ENCODE assay signal across 2 cellular contexts in the genomic region with DNA sequence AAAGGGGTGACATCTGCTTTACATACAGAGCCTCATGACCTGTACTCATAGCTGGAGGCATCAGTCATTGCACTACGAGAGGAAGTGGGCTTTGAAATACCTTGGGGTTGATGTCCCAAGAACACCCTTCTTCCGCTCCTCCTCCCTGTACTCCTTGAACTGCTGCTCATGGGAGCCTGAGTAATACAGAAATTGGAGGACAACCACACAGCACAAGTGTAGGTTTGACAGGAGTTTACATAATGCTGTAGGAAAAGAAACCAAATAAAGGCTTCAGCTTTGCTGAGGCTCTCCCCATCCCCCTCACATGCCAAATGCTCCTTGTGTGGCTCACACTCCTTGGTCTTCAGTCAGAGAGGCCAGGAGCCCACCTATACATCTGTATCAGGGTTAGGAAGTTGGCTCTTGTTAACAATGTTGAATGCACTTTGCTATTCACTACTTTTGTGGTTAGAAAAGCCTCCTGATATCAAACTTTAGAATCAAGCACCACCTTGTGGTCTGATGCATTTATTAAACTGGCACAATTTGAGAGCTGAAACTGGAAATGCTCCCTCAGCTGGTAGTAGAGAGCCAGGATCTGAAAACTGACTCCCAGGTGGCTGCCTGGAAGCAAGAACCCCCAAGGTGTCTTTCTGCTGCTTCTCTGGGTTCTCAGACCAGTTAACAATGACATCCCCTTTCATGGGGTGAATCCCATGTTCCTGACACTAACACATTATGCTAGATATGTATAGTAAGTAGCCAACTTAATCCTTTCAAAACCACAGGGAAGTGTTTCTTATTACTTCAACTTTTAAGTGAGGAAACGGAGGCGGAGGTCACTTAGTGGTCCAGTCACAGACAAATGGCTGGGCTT.
TF ChIP-seq lines count a peak whose summit lies in the region.

No MANE protein-coding gene starts in this region.

TF ChIP-seq in SK-N-SH, 30 proteins besides CTCF, POLR2A, EP300 and RAD21:
- TF ChIP-seq GATA2 (CRISPR knock-in tag; IDR thresholded peaks at IDR 0.05) (no peak), SMC3 (IDR thresholded peaks at IDR 0.05; ENCODE audit: low read depth, low read length) (peak; percentile 97), NRF1 (IDR thresholded peaks at IDR 0.05; ENCODE audit: low read depth, low read length) (0 out of 2 replicates have a peak, but pooled peaks have one; percentile 12), CHD2 (IDR thresholded peaks at IDR 0.05; ENCODE audit: low read length, partially characterized antibody) (peak; percentile 13)
- TF ChIP-seq, protein P1, sequence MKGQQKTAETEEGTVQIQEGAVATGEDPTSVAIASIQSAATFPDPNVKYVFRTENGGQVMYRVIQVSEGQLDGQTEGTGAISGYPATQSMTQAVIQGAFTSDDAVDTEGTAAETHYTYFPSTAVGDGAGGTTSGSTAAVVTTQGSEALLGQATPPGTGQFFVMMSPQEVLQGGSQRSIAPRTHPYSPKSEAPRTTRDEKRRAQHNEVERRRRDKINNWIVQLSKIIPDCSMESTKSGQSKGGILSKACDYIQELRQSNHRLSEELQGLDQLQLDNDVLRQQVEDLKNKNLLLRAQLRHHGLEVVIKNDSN (IDR thresholded peaks at IDR 0.05; ENCODE audit: borderline replicate concordance, low read depth) = no peak

TF ChIP-seq in GM12878, 131 proteins besides CTCF, POLR2A, EP300 and RAD21:
- TF ChIP-seq SMC3 (IDR thresholded peaks at IDR 0.05; ENCODE audit: borderline replicate concordance, low read length) (peak; percentile 81), MEF2B (IDR thresholded peaks at IDR 0.05; ENCODE audit: partially characterized antibody, poor library complexity, severe bottlenecking) (no peak), CBFB (IDR thresholded peaks at IDR 0.05; ENCODE audit: low read depth) (peak; percentile 66; the same call in 1 of the 2 replicates), IKZF2 (IDR thresholded peaks at IDR 0.05) (0 out of 4 replicates have a peak, but pooled peaks of 1 of the 2 experiments have one; percentile 13), SPI1 (IDR thresholded peaks at IDR 0.05; ENCODE audit: borderline replicate concordance, insufficient read depth, low read depth, low read length) (peak; percentile 67), MTA3 (IDR thresholded peaks at IDR 0.05; ENCODE audit: borderline replicate concordance, low read length) (peak; percentile 38; the same call in 1 of the 2 replicates), ETV6 (conservative IDR thresholded peaks at IDR 0.05 in 1 of 2, IDR thresholded peaks at IDR 0.05 in 1 of 2; ENCODE audit: borderline replicate concordance in 1 of 2, low read depth in 1 of 2) (peak in 1 of 2 experiments; percentile 78; a peak in 2 of 4 replicates), FOXM1 (IDR thresholded peaks at IDR 0.05; ENCODE audit: low read depth, low read length) (peak; percentile 51; the same call in 1 of the 2 replicates), RUNX3 (IDR thresholded peaks at IDR 0.05; ENCODE audit: low read length) (peak; percentile 83), ZNF274 (IDR thresholded peaks at IDR 0.05; ENCODE audit: insufficient read depth, insufficient read length) (no peak), EZH2 (IDR thresholded peaks at IDR 0.05; ENCODE audit: borderline replicate concordance, control insufficient read depth, low read depth, low read length) (no peak), CREB1 (IDR thresholded peaks at IDR 0.05; ENCODE audit: low read depth) (0 out of 2 replicates have a peak, but pooled peaks have one; percentile 11), WRNIP1 (IDR thresholded peaks at IDR 0.05; ENCODE audit: borderline replicate concordance, low read depth, low read length) (no peak), NFIC (IDR thresholded peaks at IDR 0.05; ENCODE audit: low read depth, low read length) (peak; percentile 73), EED (IDR thresholded peaks at IDR 0.05; ENCODE audit: low read depth) (peak; percentile 87), JUNB (IDR thresholded peaks at IDR 0.05) (peak; percentile 60), IKZF1 (conservative IDR thresholded peaks at IDR 0.05) (peak; percentile 21; the same call in 1 of the 2 replicates), GABPA (IDR thresholded peaks at IDR 0.05; ENCODE audit: low read depth) (peak; percentile 21; the same call in 1 of the 2 replicates)
- TF ChIP-seq, protein P2, sequence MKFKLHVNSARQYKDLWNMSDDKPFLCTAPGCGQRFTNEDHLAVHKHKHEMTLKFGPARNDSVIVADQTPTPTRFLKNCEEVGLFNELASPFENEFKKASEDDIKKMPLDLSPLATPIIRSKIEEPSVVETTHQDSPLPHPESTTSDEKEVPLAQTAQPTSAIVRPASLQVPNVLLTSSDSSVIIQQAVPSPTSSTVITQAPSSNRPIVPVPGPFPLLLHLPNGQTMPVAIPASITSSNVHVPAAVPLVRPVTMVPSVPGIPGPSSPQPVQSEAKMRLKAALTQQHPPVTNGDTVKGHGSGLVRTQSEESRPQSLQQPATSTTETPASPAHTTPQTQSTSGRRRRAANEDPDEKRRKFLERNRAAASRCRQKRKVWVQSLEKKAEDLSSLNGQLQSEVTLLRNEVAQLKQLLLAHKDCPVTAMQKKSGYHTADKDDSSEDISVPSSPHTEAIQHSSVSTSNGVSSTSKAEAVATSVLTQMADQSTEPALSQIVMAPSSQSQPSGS (IDR thresholded peaks at IDR 0.05; ENCODE audit: low read length) = 0 out of 2 replicates have a peak, but pooled peaks have one; percentile 42
